Comparison of ENCODE assay signal across 24 cellular contexts in the genomic region with DNA sequence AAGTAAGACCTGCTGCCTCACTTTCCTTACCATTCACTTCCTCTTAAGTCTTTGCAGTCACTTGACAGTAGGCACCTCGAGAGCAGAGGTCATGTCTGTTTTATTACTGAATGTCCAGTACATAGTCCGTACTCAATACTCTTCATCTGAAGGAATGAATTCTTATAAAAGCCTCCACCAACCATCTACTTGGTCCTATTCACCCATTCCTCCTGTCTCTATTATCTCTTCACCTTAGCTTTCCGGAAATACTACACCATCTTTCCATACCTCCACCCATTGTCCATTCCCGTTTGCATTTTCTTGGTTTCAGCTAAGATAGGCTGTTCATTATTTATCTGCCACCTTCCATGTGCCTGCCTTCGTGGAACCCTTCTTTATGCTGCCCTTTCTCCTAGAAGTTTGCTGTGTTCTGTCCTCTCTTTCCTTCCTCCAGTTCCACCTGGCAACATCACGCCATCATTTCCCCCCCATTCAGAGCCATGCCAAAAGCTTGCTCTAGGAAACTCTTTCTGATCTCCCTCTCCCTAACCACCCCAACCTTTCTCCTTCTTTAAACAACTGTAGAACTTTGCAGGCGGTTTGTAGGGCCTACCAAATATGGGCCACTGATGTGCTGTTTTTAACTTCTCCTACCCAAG. TPM values are rescaled to one million over a fixed set of nuclear protein-coding genes. Genes with fewer than 3 reads are reported as not detected.
DNase-seq lines count a peak whose midpoint lies in the region; ATAC-seq and TF ChIP-seq lines count a peak whose summit lies in the region.
"Had no signal": no experiment of that assay in that cellular context is flagged by ENCODE, and none has a peak within 500 bp of the region (broad histone marks: within the 10 kb centered on the region; RNA-seq: fewer than 3 reads in every experiment).

No MANE protein-coding gene starts in this region.

- TF ChIP-seq POLR2A in IMR-90 (IDR thresholded peaks at IDR 0.05; ENCODE audit: low read depth, low read length) (no peak), right lobe of liver (IDR thresholded peaks at IDR 0.05) (no peak)

- H3K9ac ChIP-seq in IMR-90 (ENCODE audit: low read depth, low read length): no peak overlapping the region
- H3K9ac ChIP-seq: BLaER1 treated with 17β-estradiol and CSF1 and Interleukin-3, amounts not matched to agents 10 nM and 100 nM had no signal

- no peak overlapping the region for H3K4me2 ChIP-seq in IMR-90 (ENCODE audit: low read depth, low read length)
- H3K4me2 ChIP-seq: A549; BLaER1 treated with 17β-estradiol and CSF1 and Interleukin-3, amounts not matched to agents 10 nM and 100 nM; GM23338 had no signal

- peaks cover 5% of the 10 kb centered on the region for H3K4me1 ChIP-seq in IMR-90 (ENCODE audit: control insufficient read depth, insufficient read depth, low read length)
- H3K4me1 ChIP-seq in right lobe of liver: peaks cover 0 to 38% (median 11%) of the 10 kb centered on the region in 4 donors
- H3K4me1 ChIP-seq: BE2C had no signal

- no peak overlapping the region for H3K56ac ChIP-seq in IMR-90 (ENCODE audit: extremely low read depth, insufficient read depth, low read length)

- H4K20me1 ChIP-seq in IMR-90 (ENCODE audit: insufficient read depth, low read length): no peaks in the 10 kb centered on the region
- H4K20me1 ChIP-seq: BLaER1 treated with 17β-estradiol and CSF1 and Interleukin-3, amounts not matched to agents 10 nM and 100 nM had no signal

- H3K4ac ChIP-seq in IMR-90 (ENCODE audit: low read depth, low read length): no peak overlapping the region

- CTCF ChIA-PET in IMR-90 (lab: Yijun Ruan, JAX) (interaction anchor here (1.0 kb wide), 1 partner anchor 16 kb away, joined by 3 read pairs; no protein-coding TSS in a partner anchor), Calu3 (lab: Charles Lee) (no interaction called here)

- H3K27me3 Mint-ChIP-seq in Calu3 (ENCODE audit: unreplicated experiment): no peaks in the 10 kb centered on the region

- no peak overlapping the region for H3K27ac Mint-ChIP-seq in Calu3 (ENCODE audit: unreplicated experiment)
- H3K27ac Mint-ChIP-seq: CD14-positive monocyte; CD4-positive, alpha-beta memory T cell; GM23338; H9 had no signal

- H2AK9ac ChIP-seq in IMR-90 (replicated peaks; ENCODE audit: low read depth, low read length, poor library complexity): no peak overlapping the region

- no peak overlapping the region for H3K4me3 Mint-ChIP-seq in Calu3 (ENCODE audit: low read depth, unreplicated experiment)
- H3K4me3 Mint-ChIP-seq: CD14-positive monocyte; CD4-positive, alpha-beta memory T cell; GM23338; H9 had no signal

- ATAC-seq in IMR-90 (ENCODE audit: low read depth): no peak
- peak; percentile 24 for ATAC-seq in left lobe of liver
- ATAC-seq in right lobe of liver: peak in 3 of 4 donors; percentile 4 to 10 (median 9)
- ATAC-seq: A549, GM12878, GM23338, HCT116 had no signal

- H3K18ac ChIP-seq in IMR-90 (ENCODE audit: low read depth, low read length): no peak overlapping the region

- H2BK15ac ChIP-seq in IMR-90 (ENCODE audit: low read depth, low read length): peak overlapping the region; percentile 24; the same call in 2 of the 3 replicates

- peaks cover 0 to 8% of the 10 kb centered on the region in 2 experiments; a peak in 1 of 4 replicates for H3K79me1 ChIP-seq in IMR-90 (ENCODE audit: low read depth in 1 of 2, low read length in 2 of 2)

- H3K9me3 ChIP-seq in IMR-90 (ENCODE audit: control insufficient read depth, insufficient read depth, low read length): no peaks in the 10 kb centered on the region; the same call in 1 of the 2 replicates
- H3K9me3 ChIP-seq in right lobe of liver: no peaks in the 10 kb centered on the region
- H3K9me3 ChIP-seq: A549; BE2C; BLaER1 treated with 17β-estradiol and CSF1 and Interleukin-3, amounts not matched to agents 10 nM and 100 nM had no signal

- H3K9me1 ChIP-seq in IMR-90 (ENCODE audit: insufficient read depth, low read length): no peaks in the 10 kb centered on the region

- H2BK5ac ChIP-seq in IMR-90 (ENCODE audit: low read depth, low read length, poor library complexity, severe bottlenecking): no peak overlapping the region

- no peak overlapping the region for H3K4me3 ChIP-seq in IMR-90 (ENCODE audit: insufficient read depth, low read depth, low read length)
- peak overlapping the region; percentile 36 to 60 (median 56) for H3K4me3 ChIP-seq in right lobe of liver
- H3K4me3 ChIP-seq: A549; BLaER1 treated with 17β-estradiol and CSF1 and Interleukin-3, amounts not matched to agents 10 nM and 100 nM; GM12878; GM23338 had no signal

- H2BK120ac ChIP-seq in IMR-90 (ENCODE audit: low read depth, low read length): no peak overlapping the region

- 79% methylated on average over 4 of the region's 7 CpGs; no CpG with 5 or more reads in 1 of the 2 experiments for WGBS in IMR-90 (ENCODE audit: extremely low coverage in 2 of 2, insufficient read length in 1 of 2), 2 experiments
- 30% methylated on average over 7 of the region's 7 CpGs for WGBS in right lobe of liver (ENCODE audit: insufficient coverage, low coverage, low lambda C conversion rate, missing lambda C conversion rate)

- in situ Hi-C loops in IMR-90 (cut with MboI; ENCODE audit: low sequenced_read_pairs): no loop called here

- no peak overlapping the region for H3K23ac ChIP-seq in IMR-90 (ENCODE audit: low read depth, low read length)

- no peak overlapping the region for H2AFZ ChIP-seq in IMR-90 (replicated peaks; ENCODE audit: low read length, poor library complexity)
- H2AFZ ChIP-seq: GM23338 had no signal

- no TSS peak for BruUV-seq in IMR-90 (replicated peaks; lab: Mats Ljungman, UMichigan)
- no TSS peak for BruUV-seq in Calu3 (replicated peaks; lab: Mats Ljungman, UMichigan)

- H2AK5ac ChIP-seq in IMR-90 (ENCODE audit: low read depth, low read length): no peak overlapping the region

- H3K27ac ChIP-seq in IMR-90 (ENCODE audit: insufficient read depth, low read length) (no peak overlapping the region), right lobe of liver (peak overlapping the region; percentile 72 to 87 (median 81))
- H3K27ac ChIP-seq: A549; BLaER1 treated with 17β-estradiol and CSF1 and Interleukin-3, amounts not matched to agents 10 nM and 100 nM had no signal

- no peak overlapping the region for H3K14ac ChIP-seq in IMR-90 (replicated peaks; ENCODE audit: low read depth, low read length)

- no peaks in the 10 kb centered on the region for H3K36me3 Mint-ChIP-seq in Calu3 (ENCODE audit: insufficient read depth, unreplicated experiment)
- H3K36me3 Mint-ChIP-seq: CD14-positive monocyte; CD4-positive, alpha-beta memory T cell had no signal

- H3K4me1 Mint-ChIP-seq in Calu3 (ENCODE audit: low read depth, unreplicated experiment): peaks cover 8% of the 10 kb centered on the region
- H3K4me1 Mint-ChIP-seq: CD14-positive monocyte; CD4-positive, alpha-beta memory T cell had no signal

- H3K9me3 Mint-ChIP-seq in Calu3 (ENCODE audit: low read depth, unreplicated experiment): peaks cover 3% of the 10 kb centered on the region
- H3K9me3 Mint-ChIP-seq: CD4-positive, alpha-beta memory T cell; GM23338; H9 had no signal

- H2BK20ac ChIP-seq in IMR-90 (ENCODE audit: low read depth, low read length): no peak overlapping the region

- 0 out of 2 replicates have a peak overlapping the region, but pooled peaks have one; percentile 20 for H4K91ac ChIP-seq in IMR-90 (ENCODE audit: insufficient read depth, low read depth, low read length)

- H4K8ac ChIP-seq in IMR-90 (ENCODE audit: low read depth in 2 of 2, low read length in 2 of 2): no peak overlapping the region

- POLR2A ChIA-PET in IMR-90 (lab: Charles Lee; ENCODE audit: unreplicated experiment): no interaction called here

- no peaks in the 10 kb centered on the region for H3K27me3 ChIP-seq in IMR-90 (ENCODE audit: control insufficient read depth, insufficient read depth, low read length)
- no peaks in the 10 kb centered on the region for H3K27me3 ChIP-seq in right lobe of liver
- H3K27me3 ChIP-seq: BLaER1 treated with 17β-estradiol and CSF1 and Interleukin-3, amounts not matched to agents 10 nM and 100 nM had no signal

- TF ChIP-seq RAD21 in IMR-90 (IDR thresholded peaks at IDR 0.05; ENCODE audit: low read length): no peak

- intact Hi-C loops in IMR-90 (cut with micrococcal nuclease) (no loop called here), right lobe of liver (cut with DNase I) (no loop called here), Calu3 (cut with micrococcal nuclease; ENCODE audit: unreplicated experiment) (no loop called here)

- dilution Hi-C loops in IMR-90 (cut with HindIII; ENCODE audit: low sequenced_read_pairs, unreplicated experiment): no loop called here

- H4K5ac ChIP-seq in IMR-90 (ENCODE audit: low read depth, low read length): no peak overlapping the region

- H3K36me3 ChIP-seq in IMR-90 (ENCODE audit: control insufficient read depth, insufficient read depth, low read length) (no peaks in the 10 kb centered on the region), right lobe of liver (peaks cover 0 to 11% (median 4%) of the 10 kb centered on the region in 4 donors)
- H3K36me3 ChIP-seq: BE2C; BLaER1 treated with 17β-estradiol and CSF1 and Interleukin-3, amounts not matched to agents 10 nM and 100 nM had no signal

- TF ChIP-seq CTCF in IMR-90 (conservative IDR thresholded peaks at IDR 0.05; ENCODE audit: low read depth, low read length) (no peak), right lobe of liver (IDR thresholded peaks at IDR 0.05) (no peak), GM20000 (IDR thresholded peaks at IDR 0.05; ENCODE audit: extremely low read depth, missing control alignments) (no peak), Calu3 (IDR thresholded peaks at IDR 0.05; ENCODE audit: unreplicated experiment) (no peak)

- DNase-seq in IMR-90: no peak
- DNase-seq in left lobe of liver (ENCODE audit: low spot score): no peak
- DNase-seq in right lobe of liver: no peak
- no peak for DNase-seq in middle frontal gyrus (ENCODE audit: extremely low spot score, low spot score)
- no peak for DNase-seq in GM20000 (ENCODE audit: low spot score)
- no peak for DNase-seq in NCI-H187 (lab: John Stamatoyannopoulos, UW)
- DNase-seq in Calu3: no peak
- DNase-seq: 8988T; ACHN; AML-193; BE2C; CD4-positive, alpha-beta memory T cell; COR-L47; DMS 273 treated with DMSO at 0.1 percent for 48 hours; DMS79; EL; GDM1; H9 had no signal

TF ChIP-seq in IMR-90, 13 proteins besides CTCF, POLR2A, EP300 and RAD21 (continues in another document):
- no peak for TF ChIP-seq SMC3 (IDR thresholded peaks at IDR 0.05; ENCODE audit: low read depth, low read length)

RNA-seq across cellular contexts. Expression of a gene that starts 38.3 kb away (rescaled TPM):
- 38.9 and 39.4 TPM in 2 replicates for total RNA-seq in IMR-90 (2012; rRNA removed)
- polyA plus RNA-seq in IMR-90 (2012; rRNA removed): 10.5 and 10.9 TPM in 2 replicates
- 1.9 and 7.1 TPM in 2 replicates for polyA plus RNA-seq in IMR-90 (2012; cell fraction: cytosol; rRNA removed)
- 1.6 and 10.0 TPM in 2 replicates for polyA plus RNA-seq in IMR-90 (2012; cell fraction: nucleus; rRNA removed; ENCODE audit: low replicate concordance)
- 49.1 TPM for total RNA-seq in left lobe of liver
- 10 to 100 TPM; 27.5 to 61.6 (median 45.6) TPM for total RNA-seq in right lobe of liver
- total RNA-seq in Calu3 (2022): 7.6 and 7.7 TPM in 2 replicates
- polyA plus RNA-seq: CD14-positive monocyte had no signal
